ENCODE assay signal across 24 cellular contexts in the genomic region with DNA sequence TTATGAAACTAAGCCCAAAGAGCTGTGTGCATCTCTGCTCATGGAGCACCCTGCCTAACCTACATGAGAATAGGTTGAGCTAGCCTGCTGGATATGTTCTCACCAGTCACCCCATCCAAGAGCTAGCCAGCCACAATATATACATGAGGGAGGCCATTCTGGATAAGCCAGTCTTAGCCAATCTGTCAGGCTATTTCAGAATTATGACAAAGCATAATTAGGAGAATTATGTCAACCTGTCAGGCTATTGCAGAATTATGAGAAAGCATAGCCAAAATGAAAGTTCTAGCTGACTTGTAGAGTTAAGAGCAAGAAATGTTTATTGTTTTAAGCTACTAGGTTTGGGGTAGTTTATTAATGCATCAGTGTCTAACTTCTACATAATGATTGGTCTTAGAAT.
"Had no signal": no experiment of that assay in that cellular context is flagged by ENCODE, and none has a peak within 500 bp of the region (broad histone marks: within the 10 kb centered on the region; RNA-seq: fewer than 3 reads in every experiment).

No MANE protein-coding gene starts in this region.

- H3K4me1 ChIP-seq: foreskin keratinocyte, thyroid gland had no signal

- H3K27me3 ChIP-seq: esophagus muscularis mucosa, foreskin keratinocyte, stomach, thyroid gland had no signal

- H3K36me3 ChIP-seq: esophagus muscularis mucosa, left ventricle myocardium inferior, stomach, thyroid gland had no signal

- ATAC-seq: foreskin keratinocyte; natural killer cell treated with Interleukin-12 subunit alpha and Interleukin-12 subunit beta and Interleukin-15 and Interleukin-18, amount 100 ng/mL, for 72 hours; sciatic nerve; stimulated activated effector memory CD8-positive, alpha-beta T cell treated with anti-CD3 and anti-CD28 coated beads, Interleukin-12 subunit alpha, Interleukin-12 subunit beta, amount 100 ng/mL, for 72 hours had no signal

- H3K4me3 ChIP-seq: esophagus muscularis mucosa, left ventricle myocardium inferior, mucosa of descending colon, skin epidermis, stomach, thyroid gland had no signal

- H3K9me3 ChIP-seq: esophagus muscularis mucosa, left ventricle myocardium inferior, mucosa of descending colon, stomach, thyroid gland had no signal

- H3K27ac ChIP-seq: esophagus muscularis mucosa, foreskin keratinocyte, left ventricle myocardium inferior, skin epidermis, stomach, thyroid gland, VCaP had no signal

- DNase-seq: activated CD4-positive, alpha-beta memory T cell treated with anti-CD3 and anti-CD28 coated beads for 36 hours; activated CD4-positive, alpha-beta T cell treated with anti-CD3 and anti-CD28 coated beads for 4 hours; activated CD8-positive, alpha-beta memory T cell treated with anti-CD3 and anti-CD28 coated beads, Interleukin-2, amount 50 U/mL, for 4 hours; activated gamma-delta T cell; activated naive CD4-positive, alpha-beta T cell treated with anti-CD3 and anti-CD28 coated beads, Interleukin-2, amount 10 ng/mL, durations not matched to agents 7 days and 5 days; activated naive CD8-positive, alpha-beta T cell treated with anti-CD3 and anti-CD28 coated beads, Interleukin-2, amount 10 ng/mL, durations not matched to agents 7 days and 5 days; activated T-cell treated with anti-CD3 and anti-CD28 coated beads, Interleukin-2, amount 50 U/mL, for 24 hours; amygdala; caudate nucleus; cortex of kidney; foreskin keratinocyte; left ventricle myocardium inferior; mucosa of descending colon; posterior cingulate gyrus; stimulated activated CD4-positive, alpha-beta T cell treated with anti-CD3 and anti-CD28 coated beads, Interleukin-4, amount 100 ng/mL, for 24 hours; stomach; T-helper 9 cell; thyroid gland had no signal
